ENCODE assay signal across 8 cellular contexts in genomic region chr11:59560290-59560701, GRCh38. TPM values are rescaled to one million over a fixed set of nuclear protein-coding genes. Genes with fewer than 3 reads are reported as not detected.
DNase-seq lines count a peak whose midpoint lies in the region; ATAC-seq and TF ChIP-seq lines count a peak whose summit lies in the region.

No MANE protein-coding gene starts in this region.

- peak overlapping the region; percentile 99 for H3K27ac Mint-ChIP-seq in stimulated activated effector memory CD8-positive, alpha-beta T cell treated with anti-CD3 and anti-CD28 coated beads, Interleukin-12 subunit alpha, Interleukin-12 subunit beta, amount 100 ng/mL, for 72 hours

- H3K9me3 ChIP-seq in mucosa of rectum (ENCODE audit: control insufficient read depth in 2 of 2, low read length in 2 of 2) = no peaks in the 10 kb centered on the region

- H3K4me3 Mint-ChIP-seq in stimulated activated effector memory CD8-positive, alpha-beta T cell treated with anti-CD3 and anti-CD28 coated beads, Interleukin-12 subunit alpha, Interleukin-12 subunit beta, amount 100 ng/mL, for 72 hours = peak overlapping the region; percentile 79

- no peaks in the 10 kb centered on the region for H3K36me3 ChIP-seq in mucosa of rectum (ENCODE audit: control insufficient read depth in 2 of 2, insufficient read depth in 2 of 2, low read length in 2 of 2)

- no peaks in the 10 kb centered on the region for H3K9me3 Mint-ChIP-seq in stimulated activated effector memory CD8-positive, alpha-beta T cell treated with anti-CD3 and anti-CD28 coated beads, Interleukin-12 subunit alpha, Interleukin-12 subunit beta, amount 100 ng/mL, for 72 hours

- no peak for DNase-seq in AG04449 (ENCODE audit: low read depth, low spot score)
- peak; percentile 43 for DNase-seq in NCI-H82 treated with DMSO at 0.1 percent for 48 hours (lab: John Stamatoyannopoulos, UW; ENCODE audit: unreplicated experiment)
- DNase-seq in activated CD8-positive, alpha-beta memory T cell treated with anti-CD3 and anti-CD28 coated beads, Interleukin-2, amount 50 U/mL, for 24 hours (ENCODE audit: extremely low read depth) = peak; percentile 60
- DNase-seq in epithelial cell of proximal tubule (ENCODE audit: low read depth) = no peak
- DNase-seq in stimulated activated effector memory CD8-positive, alpha-beta T cell treated with anti-CD3 and anti-CD28 coated beads, Interleukin-12 subunit alpha, Interleukin-12 subunit beta, amount 100 ng/mL, for 72 hours (ENCODE audit: low spot score in 2 of 2) = peak in 1 of 2 donors; percentile 77

- H3K27ac ChIP-seq in mucosa of rectum (ENCODE audit: low read depth in 2 of 2, low read length in 2 of 2) = peak overlapping the region; percentile 80 to 81

- H3K9ac ChIP-seq in mucosa of rectum (ENCODE audit: low read depth in 1 of 2, low read length in 2 of 2) = peak overlapping the region; percentile 84 to 92

- CTCF ChIA-PET in AG04449 (lab: Yijun Ruan, JAX) = interaction anchor here (0.7 to 1.0 kb wide), 3 partner anchors 23 to 358 kb away, joined by 3 to 4 read pairs (median 4); no protein-coding TSS in a partner anchor

- no peaks in the 10 kb centered on the region for H3K27me3 ChIP-seq in mucosa of rectum (ENCODE audit: control insufficient read depth in 2 of 2, insufficient read depth in 2 of 2, low read length in 2 of 2)

- H3K4me3 ChIP-seq in AG04449 (ENCODE audit: low read depth, low read length) = peak overlapping the region; percentile 94
- H3K4me3 ChIP-seq in epithelial cell of proximal tubule (ENCODE audit: low read depth, low read length) = peak overlapping the region; percentile 80
- H3K4me3 ChIP-seq in mucosa of rectum (ENCODE audit: low read length in 2 of 2) = peak overlapping the region; percentile 90 to 98

- H3K4me1 Mint-ChIP-seq in stimulated activated effector memory CD8-positive, alpha-beta T cell treated with anti-CD3 and anti-CD28 coated beads, Interleukin-12 subunit alpha, Interleukin-12 subunit beta, amount 100 ng/mL, for 72 hours = peaks cover 56% of the 10 kb centered on the region

- peaks cover 46% of the 10 kb centered on the region for H3K36me3 Mint-ChIP-seq in stimulated activated effector memory CD8-positive, alpha-beta T cell treated with anti-CD3 and anti-CD28 coated beads, Interleukin-12 subunit alpha, Interleukin-12 subunit beta, amount 100 ng/mL, for 72 hours

- peaks cover 6 to 13% of the 10 kb centered on the region in 2 donors for H3K4me1 ChIP-seq in mucosa of rectum (ENCODE audit: control insufficient read depth in 2 of 2, insufficient read depth in 2 of 2, low read length in 2 of 2)

- POLR2A ChIA-PET in AG04449 (lab: Yijun Ruan, JAX) = interaction anchor here (1.2 to 1.5 kb wide), 2 partner anchors 9 to 109 kb away, joined by 4 read pairs; partner anchors contain the start of gene PATL1

- ATAC-seq in GM19035 (IDR thresholded peaks at IDR 0.05; ENCODE audit: unreplicated experiment) (peak; percentile 41), HG03571 (IDR thresholded peaks at IDR 0.05; ENCODE audit: unreplicated experiment) (peak; percentile 21)
- ATAC-seq in stimulated activated effector memory CD8-positive, alpha-beta T cell treated with anti-CD3 and anti-CD28 coated beads, Interleukin-12 subunit alpha, Interleukin-12 subunit beta, amount 100 ng/mL, for 72 hours = peak; percentile 61

- no peak for TF ChIP-seq CTCF in AG04449 (IDR thresholded peaks at IDR 0.05; ENCODE audit: insufficient read depth, low read length, missing control alignments)
- TF ChIP-seq CTCF in epithelial cell of proximal tubule (conservative IDR thresholded peaks at IDR 0.05; ENCODE audit: low read depth, low read length) = no peak

RNA-seq across cellular contexts. Expression of gene OR4D9, which starts 49.0 kb away (rescaled TPM):
- total RNA-seq in epithelial cell of proximal tubule = not detected in 2 replicates

RNA-seq across cellular contexts. Expression of gene OSBP, which starts 55.3 kb away (rescaled TPM):
- 12.3 and 15.1 TPM in 2 replicates for total RNA-seq in epithelial cell of proximal tubule

RNA-seq across cellular contexts. Expression of gene OR4D11, which starts 56.9 kb away (rescaled TPM):
- not detected in 2 replicates for total RNA-seq in epithelial cell of proximal tubule

Comparison
In these comparisons a context has a peak if more than half of its experiments do, and no peak if none do; other contexts are left out.
1. DNase-seq: peak in NCI-H82 treated with DMSO at 0.1 percent for 48 hours (single experiment) and activated CD8-positive, alpha-beta memory T cell treated with anti-CD3 and anti-CD28 coated beads, Interleukin-2, amount 50 U/mL, for 24 hours (single experiment); none in AG04449 (single experiment) and epithelial cell of proximal tubule (single experiment).
2. Peak in every context shown above with its lines, with median percentiles within 50 percentile points of each other: H3K4me3 ChIP-seq and ATAC-seq.